1 cellular context compared by ENCODE assay signal in genomic region chr1:162003061-162003824, GRCh38.
A peak's percentile ranks its signal among the peaks of the same experiment; 100 is the strongest.
TF ChIP-seq lines count a peak whose summit lies in the region.

No MANE protein-coding gene starts in this region.

TF ChIP-seq in SK-N-SH, 30 proteins besides CTCF, POLR2A, EP300 and RAD21 (continued from another document):
- TF ChIP-seq REST (IDR thresholded peaks at IDR 0.05; ENCODE audit: low read depth, low read length), result peak; percentile 30; the same call in 1 of the 2 replicates
